23 cellular contexts compared by ENCODE assay signal in the genomic region with DNA sequence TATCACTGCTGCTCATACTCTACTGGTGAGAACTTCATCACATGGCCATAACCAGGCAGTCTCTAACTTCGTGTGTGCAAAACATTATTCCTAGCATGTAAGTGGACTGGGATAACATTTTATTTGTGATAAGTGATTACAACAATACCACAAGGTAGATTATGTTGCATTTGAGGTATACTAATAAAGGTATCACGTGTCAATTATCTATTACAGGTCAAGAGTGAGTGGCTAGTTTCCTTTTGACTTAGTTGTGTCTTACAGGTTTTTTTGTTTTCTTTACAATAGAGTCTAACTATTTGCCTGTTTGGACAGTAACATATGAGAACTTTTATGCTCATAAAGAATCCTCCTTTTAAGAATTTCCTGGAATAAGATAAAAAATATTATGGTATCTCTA.
DNase-seq lines count a peak whose midpoint lies in the region; ATAC-seq, FAIRE-seq and TF ChIP-seq lines count a peak whose summit lies in the region.
"Had no signal": no experiment of that assay in that cellular context is flagged by ENCODE, and none has a peak within 500 bp of the region (broad histone marks: within the 10 kb centered on the region; RNA-seq: fewer than 3 reads in every experiment).

No MANE protein-coding gene starts in this region.

- H3K4me2 ChIP-seq in Karpas-422 (ENCODE audit: low read depth, low read length, poor library complexity, severe bottlenecking) = peak overlapping the region; percentile 51
- no peak overlapping the region for H3K4me2 ChIP-seq in hepatocyte
- H3K4me2 ChIP-seq: BLaER1 treated with 17β-estradiol and CSF1 and Interleukin-3, amounts not matched to agents 10 nM and 100 nM had no signal

- H3K4me1 Mint-ChIP-seq in activated T-helper 2 cell treated with anti-CD3 and anti-CD28 coated beads, Interferon-gamma antibody, Interleukin-2, Interleukin-4, amounts not matched to agents 10 μg/mL and 5 μg/mL and 100 μg/mL, durations not matched to agents 14 hours and 24 hours and 36 hours (ENCODE audit: low read depth) = no peaks in the 10 kb centered on the region

- H3K9me2 ChIP-seq in Karpas-422 (replicated peaks; ENCODE audit: insufficient read depth, low read length) (no peaks in the 10 kb centered on the region), hepatocyte (replicated peaks; ENCODE audit: insufficient read depth) (no peaks in the 10 kb centered on the region)

- H3K9ac ChIP-seq in Karpas-422 (ENCODE audit: low read length) = no peak overlapping the region
- H3K9ac ChIP-seq: BLaER1 treated with 17β-estradiol and CSF1 and Interleukin-3, amounts not matched to agents 10 nM and 100 nM had no signal

- 73% methylated on average over 2 of the region's 2 CpGs for WGBS in hepatocyte (ENCODE audit: low lambda C conversion rate, missing lambda C conversion rate)

- no peak for TF ChIP-seq CTCF in hepatocyte (IDR thresholded peaks at IDR 0.05; ENCODE audit: poor library complexity)

- H3K27ac Mint-ChIP-seq in activated T-helper 2 cell treated with anti-CD3 and anti-CD28 coated beads, Interferon-gamma antibody, Interleukin-2, Interleukin-4, amounts not matched to agents 10 μg/mL and 5 μg/mL and 100 μg/mL, durations not matched to agents 14 hours and 24 hours and 36 hours = no peak overlapping the region

- H3K27ac ChIP-seq in Karpas-422 (ENCODE audit: low read length) (peak overlapping the region; percentile 90), hepatocyte (peak overlapping the region; percentile 70)
- H3K27ac ChIP-seq: adrenal gland; BLaER1 treated with 17β-estradiol and CSF1 and Interleukin-3, amounts not matched to agents 10 nM and 100 nM had no signal

- H2AFZ ChIP-seq in Karpas-422 (ENCODE audit: low read length) = peak overlapping the region; percentile 8; the same call in 1 of the 2 replicates
- no peak overlapping the region for H2AFZ ChIP-seq in hepatocyte

- no peaks in the 10 kb centered on the region for H3K9me3 ChIP-seq in Karpas-422 (ENCODE audit: low read length)
- H3K9me3 ChIP-seq in hepatocyte (ENCODE audit: low read depth) = no peaks in the 10 kb centered on the region
- H3K9me3 ChIP-seq: adrenal gland; BLaER1 treated with 17β-estradiol and CSF1 and Interleukin-3, amounts not matched to agents 10 nM and 100 nM; HAP-1 had no signal

- H3K27me3 Mint-ChIP-seq in activated T-helper 2 cell treated with anti-CD3 and anti-CD28 coated beads, Interferon-gamma antibody, Interleukin-2, Interleukin-4, amounts not matched to agents 10 μg/mL and 5 μg/mL and 100 μg/mL, durations not matched to agents 14 hours and 24 hours and 36 hours (ENCODE audit: low read depth) = no peaks in the 10 kb centered on the region

- DNase-seq in Karpas-422 = no peak
- DNase-seq in hepatocyte (ENCODE audit: low spot score) = no peak
- no peak for DNase-seq in HTR-8/SVneo (ENCODE audit: insufficient read length, low spot score)
- DNase-seq in activated T-helper 2 cell treated with anti-CD3 and anti-CD28 coated beads, Interferon-gamma antibody, Interleukin-2, Interleukin-4, amounts not matched to agents 10 μg/mL and 5 μg/mL and 100 μg/mL, durations not matched to agents 14 hours and 24 hours and 36 hours (ENCODE audit: low spot score) = no peak
- no peak for DNase-seq in left lobe of liver (ENCODE audit: low spot score)
- DNase-seq: activated CD4-positive, alpha-beta T cell treated with anti-CD3 and anti-CD28 coated beads, Interleukin-2, amount 50 U/mL, for 48 hours; adrenal gland; dermis blood vessel endothelial cell; EL; hippocampal formation; KBM-7; NCI-H2029; NCI-H446 treated with DMSO at 0.1 percent for 48 hours; nucleus accumbens; substantia nigra had no signal

- H4K20me1 ChIP-seq in Karpas-422 (ENCODE audit: insufficient read depth, low read depth, low read length) = no peaks in the 10 kb centered on the region
- no peaks in the 10 kb centered on the region for H4K20me1 ChIP-seq in hepatocyte (ENCODE audit: insufficient read depth, poor library complexity, severe bottlenecking)
- H4K20me1 ChIP-seq: BLaER1 treated with 17β-estradiol and CSF1 and Interleukin-3, amounts not matched to agents 10 nM and 100 nM had no signal

- H3K36me3 ChIP-seq in Karpas-422 (ENCODE audit: insufficient read depth, low read length) = no peaks in the 10 kb centered on the region
- no peaks in the 10 kb centered on the region for H3K36me3 ChIP-seq in hepatocyte (replicated peaks; ENCODE audit: insufficient read depth, low read depth)
- H3K36me3 ChIP-seq: adrenal gland; BLaER1 treated with 17β-estradiol and CSF1 and Interleukin-3, amounts not matched to agents 10 nM and 100 nM; HAP-1 had no signal

- H3K4me1 ChIP-seq in Karpas-422 (ENCODE audit: low read length) = peaks cover 100% of the 10 kb centered on the region
- peaks cover 12% of the 10 kb centered on the region for H3K4me1 ChIP-seq in hepatocyte (ENCODE audit: insufficient read depth)
- H3K4me1 ChIP-seq: adrenal gland; BLaER1 treated with 17β-estradiol and CSF1 and Interleukin-3, amounts not matched to agents 10 nM and 100 nM had no signal

- ATAC-seq in GM18502 (IDR thresholded peaks at IDR 0.05; ENCODE audit: poor library complexity, unreplicated experiment) (peak; percentile 33), GM21529 (IDR thresholded peaks at IDR 0.05; ENCODE audit: unreplicated experiment) (peak; percentile 22), HG03139 (IDR thresholded peaks at IDR 0.05; ENCODE audit: unreplicated experiment) (no peak), left lobe of liver (no peak)
- ATAC-seq: SK-N-SH treated with all-trans-retinoic acid at 6 μM for 48 hours had no signal

- H3K27me3 ChIP-seq in Karpas-422 (ENCODE audit: low read length) = no peaks in the 10 kb centered on the region
- H3K27me3 ChIP-seq in hepatocyte = no peaks in the 10 kb centered on the region
- H3K27me3 ChIP-seq: adrenal gland; BLaER1 treated with 17β-estradiol and CSF1 and Interleukin-3, amounts not matched to agents 10 nM and 100 nM had no signal

- no peaks in the 10 kb centered on the region for H3K36me3 Mint-ChIP-seq in activated T-helper 2 cell treated with anti-CD3 and anti-CD28 coated beads, Interferon-gamma antibody, Interleukin-2, Interleukin-4, amounts not matched to agents 10 μg/mL and 5 μg/mL and 100 μg/mL, durations not matched to agents 14 hours and 24 hours and 36 hours (ENCODE audit: low read depth)

- H3K4me3 ChIP-seq in Karpas-422 (ENCODE audit: low read length) = no peak overlapping the region
- no peak overlapping the region for H3K4me3 ChIP-seq in hepatocyte
- H3K4me3 ChIP-seq: adrenal gland; BLaER1 treated with 17β-estradiol and CSF1 and Interleukin-3, amounts not matched to agents 10 nM and 100 nM; HAP-1; lung had no signal

- intact Hi-C loops in activated T-helper 2 cell treated with anti-CD3 and anti-CD28 coated beads, Interferon-gamma antibody, Interleukin-2, Interleukin-4, amounts not matched to agents 10 μg/mL and 5 μg/mL and 100 μg/mL, durations not matched to agents 14 hours and 24 hours and 36 hours (cut with micrococcal nuclease) = no loop called here

- H3K9me3 Mint-ChIP-seq in activated T-helper 2 cell treated with anti-CD3 and anti-CD28 coated beads, Interferon-gamma antibody, Interleukin-2, Interleukin-4, amounts not matched to agents 10 μg/mL and 5 μg/mL and 100 μg/mL, durations not matched to agents 14 hours and 24 hours and 36 hours = peaks cover 15% of the 10 kb centered on the region

- no peak for FAIRE-seq in HTR-8/SVneo (lab: Jason Lieb, UNC)
- FAIRE-seq: endothelial cell of umbilical vein had no signal

- H3K79me2 ChIP-seq in Karpas-422 (ENCODE audit: low read length) = peaks cover 31% of the 10 kb centered on the region
- no peaks in the 10 kb centered on the region for H3K79me2 ChIP-seq in hepatocyte

- H3K4me3 Mint-ChIP-seq in activated T-helper 2 cell treated with anti-CD3 and anti-CD28 coated beads, Interferon-gamma antibody, Interleukin-2, Interleukin-4, amounts not matched to agents 10 μg/mL and 5 μg/mL and 100 μg/mL, durations not matched to agents 14 hours and 24 hours and 36 hours (ENCODE audit: low read depth) = no peak overlapping the region

Comparison
In these comparisons a context has a peak if more than half of its experiments do, and no peak if none do; other contexts are left out.
1. ATAC-seq: peak in GM18502 (single experiment) and GM21529 (single experiment); none in HG03139 (single experiment) and left lobe of liver (single experiment).